In genomic region chr18:48938827-48939367, GRCh38 we compare ENCODE assay signal across 10 cellular contexts. TPM values are rescaled to one million over a fixed set of nuclear protein-coding genes. Genes with fewer than 3 reads are reported as not detected.
DNase-seq lines count a peak whose midpoint lies in the region; ATAC-seq, FAIRE-seq and TF ChIP-seq lines count a peak whose summit lies in the region.
"Had no signal": no experiment of that assay in that cellular context is flagged by ENCODE, and none has a peak within 500 bp of the region (broad histone marks: within the 10 kb centered on the region; RNA-seq: fewer than 3 reads in every experiment).

No MANE protein-coding gene starts in this region.

- ATAC-seq in HG03520 (IDR thresholded peaks at IDR 0.05; ENCODE audit: unreplicated experiment) = no peak
- ATAC-seq: activated T-cell treated with anti-CD3 and anti-CD28 coated beads, Interleukin-2, amount 50 U/mL, for 72 hours had no signal

- intact Hi-C loops in left ventricle myocardium inferior (cut with micrococcal nuclease) = no loop called here

- in situ Hi-C loops in G401 (cut with HindIII; ENCODE audit: low sequenced_read_pairs) = no loop called here
- in situ Hi-C loops in astrocyte of the cerebellum (cut with HindIII; ENCODE audit: low sequenced_read_pairs) = no loop called here

- H3K27me3 ChIP-seq in left ventricle myocardium inferior (ENCODE audit: low read depth) (no peaks in the 10 kb centered on the region), skeletal muscle tissue (ENCODE audit: control insufficient read depth in 3 of 3, insufficient read depth in 3 of 3, low read length in 3 of 3) (no peaks in the 10 kb centered on the region)

- H3K4me1 ChIP-seq in left ventricle myocardium inferior (peaks cover 98% of the 10 kb centered on the region), skeletal muscle tissue (ENCODE audit: control insufficient read depth in 3 of 3, insufficient read depth in 3 of 3, low read length in 3 of 3) (peaks cover 82 to 96% (median 94%) of the 10 kb centered on the region in 3 donors)

- peak overlapping the region in 2 of 3 donors; percentile 3 to 48 for H3K9ac ChIP-seq in skeletal muscle tissue (ENCODE audit: low read depth in 1 of 3, low read length in 3 of 3)

- H3K4me3 ChIP-seq in astrocyte of the cerebellum (ENCODE audit: low read depth, low read length) (peak overlapping the region; percentile 18), left ventricle myocardium inferior (peak overlapping the region; percentile 94), skeletal muscle tissue (ENCODE audit: low read length in 3 of 3) (peak overlapping the region in 2 of 3 donors; percentile 22 to 61)

- no peak for TF ChIP-seq CTCF in astrocyte of the cerebellum (IDR thresholded peaks at IDR 0.05; ENCODE audit: low read depth, low read length, missing control alignments)
- TF ChIP-seq CTCF in left ventricle myocardium inferior (IDR thresholded peaks at IDR 0.05; ENCODE audit: borderline replicate concordance) = no peak
- TF ChIP-seq CTCF in D721Med (IDR thresholded peaks at IDR 0.05; ENCODE audit: insufficient read depth, missing control alignments) = no peak

- DNase-seq in G401 (ENCODE audit: low spot score) = peak; percentile 42
- DNase-seq in astrocyte of the cerebellum (ENCODE audit: low read depth) = no peak
- no peak for DNase-seq in left ventricle myocardium inferior
- no peak for DNase-seq in HuH-7 (ENCODE audit: low spot score)
- no peak for DNase-seq in NCI-H1436 (lab: John Stamatoyannopoulos, UW)
- DNase-seq in D721Med (ENCODE audit: insufficient read length, low spot score) = no peak
- DNase-seq: activated T-cell treated with anti-CD3 and anti-CD28 coated beads, Interleukin-2, amount 50 U/mL, for 72 hours; NCI-H2029 had no signal

- H3K27ac ChIP-seq in left ventricle myocardium inferior (replicated peaks) (peak overlapping the region; percentile 100), skeletal muscle tissue (ENCODE audit: low read depth, low read length) (peak overlapping the region; percentile 78)

- FAIRE-seq in D721Med (lab: Jason Lieb, UNC) = no peak

- H3K36me3 ChIP-seq in left ventricle myocardium inferior = peaks cover 14% of the 10 kb centered on the region
- H3K36me3 ChIP-seq in skeletal muscle tissue (ENCODE audit: control insufficient read depth in 3 of 3, insufficient read depth in 3 of 3, low read length in 3 of 3) = peaks cover 4 to 12% (median 6%) of the 10 kb centered on the region in 3 donors

- H3K9me3 ChIP-seq in left ventricle myocardium inferior (replicated peaks) (no peaks in the 10 kb centered on the region), skeletal muscle tissue (ENCODE audit: control insufficient read depth in 3 of 3, low read length in 3 of 3) (no peaks in the 10 kb centered on the region)

RNA-seq across cellular contexts. Expression of gene SMAD7, which starts 11.9 kb away (rescaled TPM):
- 15.4 and 18.6 TPM in 2 replicates for total RNA-seq in G401 (2014; rRNA removed; shearing (Covaris generic))
- 19.3 TPM for total RNA-seq in left ventricle myocardium inferior
- total RNA-seq in skeletal muscle tissue = 8.9 TPM

Comparison
In these comparisons a context has a peak if more than half of its experiments do, and no peak if none do; other contexts are left out.
1. H3K4me3 ChIP-seq: peak in every context shown above with its lines; median percentile 94 in left ventricle myocardium inferior; 42 in skeletal muscle tissue; 18 in astrocyte of the cerebellum.